Comparison of ENCODE assay signal across 1 cellular context in the genomic region with DNA sequence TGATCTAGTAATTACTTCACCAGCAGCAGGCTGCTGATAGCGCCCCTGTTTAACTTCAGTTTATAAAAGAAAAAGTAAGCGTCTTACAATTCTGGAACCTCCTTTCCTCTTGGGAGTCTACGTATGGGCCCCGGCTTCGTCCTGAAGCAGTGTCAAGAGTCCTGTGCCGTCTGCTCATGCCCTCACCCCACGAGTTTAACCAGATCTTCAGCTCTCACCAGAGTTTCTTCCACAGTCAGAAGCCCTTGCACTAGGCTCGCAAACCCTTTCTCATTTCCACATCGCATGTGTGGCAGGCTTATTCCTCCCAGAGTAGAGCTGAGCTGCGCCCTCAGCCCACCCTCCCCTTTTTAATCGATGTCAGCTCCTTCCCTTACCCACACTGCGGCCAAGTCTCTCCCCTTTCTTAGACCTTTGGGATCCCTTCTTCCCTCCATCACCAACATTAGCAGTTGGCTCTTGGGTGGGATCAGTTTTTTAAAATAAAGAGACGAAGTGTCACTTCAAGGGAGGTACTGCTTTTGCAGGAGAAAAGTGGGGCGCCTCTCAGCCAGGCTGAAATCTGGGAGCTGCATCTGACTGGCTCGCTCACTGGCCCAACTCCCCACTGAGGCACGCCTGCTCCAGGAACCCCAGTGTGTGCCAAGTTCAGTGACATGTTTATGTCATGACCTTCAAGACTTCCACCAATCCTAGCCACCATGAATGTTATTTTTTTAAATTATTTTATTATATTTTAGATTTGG.
TF ChIP-seq lines count a peak whose summit lies in the region.

No MANE protein-coding gene starts in this region.

TF ChIP-seq in H1, 55 proteins besides CTCF, POLR2A, EP300 and RAD21:
- no peak for TF ChIP-seq SUZ12 (IDR thresholded peaks at IDR 0.05; ENCODE audit: low read length)
